Comparison of ENCODE assay signal across 8 cellular contexts in genomic region chr12:45669093-45669492, GRCh38.
DNase-seq lines count a peak whose midpoint lies in the region; ATAC-seq and TF ChIP-seq lines count a peak whose summit lies in the region.

No MANE protein-coding gene starts in this region.

- H3F3A ChIP-seq in MM.1S (ENCODE audit: insufficient read depth, low read length), result peaks cover 21% of the 10 kb centered on the region

- no peaks in the 10 kb centered on the region for H4K20me1 ChIP-seq in MM.1S (ENCODE audit: insufficient read depth, low read length)

- H3K4me1 ChIP-seq in MM.1S (ENCODE audit: low read length) (peaks cover 26% of the 10 kb centered on the region), aorta (ENCODE audit: control insufficient read depth in 1 of 2, insufficient read depth in 2 of 2, low read length in 2 of 2) (peaks cover 4 to 9% of the 10 kb centered on the region in 2 donors)

- H3K79me2 ChIP-seq in MM.1S (ENCODE audit: low read length), result no peaks in the 10 kb centered on the region

- intact Hi-C loops in left colon (cut with DNase I, micrococcal nuclease), result no loop called here
- intact Hi-C loops in aorta (cut with DNase I), result no loop called here

- H3K36me3 ChIP-seq in MM.1S (replicated peaks; ENCODE audit: insufficient read depth, low read length), result no peaks in the 10 kb centered on the region
- no peaks in the 10 kb centered on the region for H3K36me3 ChIP-seq in aorta (ENCODE audit: control insufficient read depth in 1 of 2, insufficient read depth in 2 of 2, low read length in 1 of 2)

- no peak for TF ChIP-seq CTCF in MM.1S (IDR thresholded peaks at IDR 0.05; ENCODE audit: low read length)

- peak overlapping the region; percentile 56 for H3K4me2 ChIP-seq in MM.1S (ENCODE audit: low read depth, low read length)

- H3K27ac ChIP-seq in MM.1S (ENCODE audit: low read length) (peak overlapping the region; percentile 34; the same call in 1 of the 2 replicates), aorta (ENCODE audit: low read depth in 1 of 2, low read length in 2 of 2) (no peak overlapping the region)

- no peak overlapping the region for H2AFZ ChIP-seq in MM.1S (ENCODE audit: low read length)

- peak; percentile 84 for ATAC-seq in GM18517 (IDR thresholded peaks at IDR 0.05; ENCODE audit: unreplicated experiment)
- ATAC-seq in left colon, result peak; percentile 27
- ATAC-seq in aorta (ENCODE audit: low FRiP score), result no peak

- H3K27me3 ChIP-seq in MM.1S (replicated peaks; ENCODE audit: insufficient read depth, low read length) (peaks cover 37% of the 10 kb centered on the region), aorta (ENCODE audit: control insufficient read depth in 1 of 2, insufficient read depth in 2 of 2, low read length in 1 of 2) (no peaks in the 10 kb centered on the region)

- H3K9me3 ChIP-seq in MM.1S (replicated peaks; ENCODE audit: insufficient read depth, low read length) (no peaks in the 10 kb centered on the region), aorta (ENCODE audit: control insufficient read depth, low read length) (no peaks in the 10 kb centered on the region)

- DNase-seq in H4 (ENCODE audit: low spot score), result peak; percentile 69
- peak; percentile 89 for DNase-seq in MM.1S
- DNase-seq in left colon, result no peak
- DNase-seq in amygdala (lab: John Stamatoyannopoulos, UW), result no peak
- no peak for DNase-seq in NCI-H1105 (lab: John Stamatoyannopoulos, UW)
- DNase-seq in aorta, result no peak
- no peak for DNase-seq in NCI-H2196 (lab: John Stamatoyannopoulos, UW; ENCODE audit: unreplicated experiment)

- H3K9ac ChIP-seq in MM.1S (ENCODE audit: low read length), result no peak overlapping the region

- no peaks in the 10 kb centered on the region for H3K9me2 ChIP-seq in MM.1S (replicated peaks; ENCODE audit: insufficient read depth, low read length)

- WGBS in aorta, 2 donors, result 68 to 72% methylated on average over 1 of the region's 1 CpG

- H3K4me3 ChIP-seq in MM.1S (ENCODE audit: low read length) (no peak overlapping the region), aorta (ENCODE audit: low read length in 2 of 2) (no peak overlapping the region)

Comparison
In these comparisons a context has a peak if more than half of its experiments do, and no peak if none do; other contexts are left out.
1. DNase-seq: peak in H4 (single experiment) and MM.1S (single experiment); none in left colon (0 of 2), amygdala (0 of 56), NCI-H1105 (single experiment), aorta (0 of 2) and NCI-H2196 (single experiment).